In genomic region chr1:21921100-21921875, GRCh38 we compare ENCODE assay signal across 13 cellular contexts. TPM values are rescaled to one million over a fixed set of nuclear protein-coding genes. Genes with fewer than 3 reads are reported as not detected.
DNase-seq lines count a peak whose midpoint lies in the region; ATAC-seq, FAIRE-seq and TF ChIP-seq lines count a peak whose summit lies in the region.
"Had no signal": no experiment of that assay in that cellular context is flagged by ENCODE, and none has a peak within 500 bp of the region (broad histone marks: within the 10 kb centered on the region; RNA-seq: fewer than 3 reads in every experiment).

No MANE protein-coding gene starts in this region.

- no peaks in the 10 kb centered on the region; a peak in 1 of 5 replicates for H3K36me3 ChIP-seq in HepG2 (replicated peaks in 1 of 2; ENCODE audit: control insufficient read depth in 1 of 2, insufficient read depth in 2 of 2, low read length in 2 of 2)
- no peaks in the 10 kb centered on the region for H3K36me3 ChIP-seq in right lobe of liver
- H3K36me3 ChIP-seq in heart left ventricle: peaks cover 0 to 40% (median 1%) of the 10 kb centered on the region in 9 donors

- no peaks in the 10 kb centered on the region for H3K9me3 Mint-ChIP-seq in progenitor cell of endocrine pancreas (ENCODE audit: low read depth)

- peak overlapping the region; percentile 92 for H3K27ac Mint-ChIP-seq in progenitor cell of endocrine pancreas

- H3K36me3 Mint-ChIP-seq in progenitor cell of endocrine pancreas (ENCODE audit: insufficient read depth): peaks cover 11% of the 10 kb centered on the region

- H3K4me3 ChIP-seq in HepG2 (replicated peaks in 1 of 3; ENCODE audit: insufficient read depth in 1 of 3, low read depth in 2 of 3, low read length in 3 of 3) (peak overlapping the region; percentile 25 to 64 (median 37); a peak in 5 of 6 replicates), right lobe of liver (no peak overlapping the region), heart left ventricle (no peak overlapping the region), lower leg skin (ENCODE audit: low read depth, poor library complexity, severe bottlenecking) (no peak overlapping the region)

- H3K9me3 ChIP-seq in HepG2 (ENCODE audit: low read length): no peaks in the 10 kb centered on the region
- H3K9me3 ChIP-seq in right lobe of liver: no peaks in the 10 kb centered on the region
- H3K9me3 ChIP-seq in heart left ventricle: no peaks in the 10 kb centered on the region

- TF ChIP-seq CTCF in HepG2 (CRISPR knock-in tag; IDR thresholded peaks at IDR 0.05): no peak
- TF ChIP-seq CTCF in right lobe of liver (IDR thresholded peaks at IDR 0.05): no peak
- TF ChIP-seq CTCF in heart left ventricle (IDR thresholded peaks at IDR 0.05): no peak
- no peak for TF ChIP-seq CTCF in progenitor cell of endocrine pancreas (IDR thresholded peaks at IDR 0.05; ENCODE audit: unreplicated experiment)
- TF ChIP-seq CTCF in lower leg skin (IDR thresholded peaks at IDR 0.05): no peak

- H3K9ac ChIP-seq in HepG2 (ENCODE audit: insufficient read depth, low read depth, low read length): peak overlapping the region; percentile 35

- CTCF ChIA-PET in HepG2 (lab: Yijun Ruan, JAX; ENCODE audit: low intra/inter-chr PET ratio, low total read pairs): no interaction called here

- H3K79me2 ChIP-seq in HepG2 (ENCODE audit: insufficient read depth, low read length): peaks cover 8% of the 10 kb centered on the region

- H3K4me3 Mint-ChIP-seq in progenitor cell of endocrine pancreas (ENCODE audit: low read depth): peak overlapping the region; percentile 53

- TF ChIP-seq POLR2A in HepG2 (IDR thresholded peaks at IDR 0.05; ENCODE audit: insufficient read depth in 1 of 2, low read depth in 2 of 2, low read length in 2 of 2): peak; percentile 25 to 71; a peak in 3 of 4 replicates
- TF ChIP-seq POLR2A in right lobe of liver (IDR thresholded peaks at IDR 0.05): no peak
- TF ChIP-seq POLR2A in heart left ventricle (IDR thresholded peaks at IDR 0.05): no peak
- no peak for TF ChIP-seq POLR2A in lower leg skin (IDR thresholded peaks at IDR 0.05)

- H3K4me2 ChIP-seq in HepG2 (ENCODE audit: low read depth, low read length): peak overlapping the region; percentile 85

- 2% methylated on average over 4 of the region's 11 CpGs for whole genome bisulfite sequencing in HepG2 (ENCODE audit: low lambda C conversion rate)
- WGBS in right lobe of liver (ENCODE audit: insufficient coverage, low coverage, low lambda C conversion rate, missing lambda C conversion rate): 65% methylated on average over 2 of the region's 11 CpGs
- 31 to 72% (median 62%) methylated on average over 6 to 11 of the region's 11 CpGs for WGBS in heart left ventricle, 4 donors
- 89 to 90% methylated on average over 8 to 11 of the region's 11 CpGs for WGBS in lower leg skin, 2 donors

- peaks cover 64% of the 10 kb centered on the region for H3K4me1 Mint-ChIP-seq in progenitor cell of endocrine pancreas (ENCODE audit: low read depth)

- in situ Hi-C loops in HepG2 (cut with HindIII; ENCODE audit: extremely low pct_ligation_motif_present, low pct_unique_long_range_greater_than_20kb): no loop called here

- H3K27ac ChIP-seq in HepG2 (ENCODE audit: extremely low read length, insufficient read depth, low read length): peak overlapping the region; percentile 75
- H3K27ac ChIP-seq in right lobe of liver: no peak overlapping the region
- H3K27ac ChIP-seq in heart left ventricle: peak overlapping the region; percentile 72 to 98 (median 91)
- no peak overlapping the region for H3K27ac ChIP-seq in substantia nigra (ENCODE audit: low read depth, low read length, poor library complexity, severe bottlenecking)

- DNase-seq in HepG2 (ENCODE audit: low spot score) (peak; percentile 88), right lobe of liver (no peak), heart left ventricle (peak in 2 of 5 donors; percentile 11 to 51), progenitor cell of endocrine pancreas (ENCODE audit: low spot score, unreplicated experiment) (no peak), lower leg skin (ENCODE audit: low spot score in 2 of 2) (no peak), substantia nigra (lab: John Stamatoyannopoulos, UW) (no peak), nucleus accumbens (lab: John Stamatoyannopoulos, UW) (no peak)
- DNase-seq in activated CD8-positive, alpha-beta memory T cell treated with anti-CD3 and anti-CD28 coated beads, Interleukin-2, amount 50 U/mL, for 48 hours: no peak
- DNase-seq: MM.1S; NK-92 treated with Interleukin-12 subunit alpha and Interleukin-12 subunit beta, amount 100 ng/mL, for 24 hours; T-helper 9 cell had no signal

- TF ChIP-seq RAD21 in HepG2 (CRISPR knock-in tag; IDR thresholded peaks at IDR 0.05): 0 out of 2 replicates have a peak, but pooled peaks have one; percentile 7

- H3K27me3 ChIP-seq in HepG2 (ENCODE audit: control insufficient read depth in 1 of 2, insufficient read depth in 2 of 2, low read length in 2 of 2) (no peaks in the 10 kb centered on the region), right lobe of liver (no peaks in the 10 kb centered on the region), heart left ventricle (no peaks in the 10 kb centered on the region)

- TF ChIP-seq EP300 in HepG2 (IDR thresholded peaks at IDR 0.05; ENCODE audit: low read depth in 2 of 2, low read length in 2 of 2) (peak in 1 of 2 experiments; percentile 32; a peak in 1 of 4 replicates), HepG2 (CRISPR knock-in tag; IDR thresholded peaks at IDR 0.05; ENCODE audit: borderline replicate concordance) (no peak)

- peak; percentile 96 for ATAC-seq in HepG2
- no peak for ATAC-seq in right lobe of liver
- peak in 3 of 4 donors; percentile 8 to 15 (median 12) for ATAC-seq in heart left ventricle

- no peak overlapping the region for H2AFZ ChIP-seq in HepG2 (ENCODE audit: low read length)

- intact Hi-C loops in HepG2 (cut with micrococcal nuclease; ENCODE audit: unreplicated experiment): no loop called here
- intact Hi-C loops in right lobe of liver (cut with DNase I): no loop called here
- intact Hi-C loops in heart left ventricle (cut with DNase I): no loop called here
- intact Hi-C loops in lower leg skin (cut with DNase I; ENCODE audit: low total_unique reads): no loop called here

- POLR2A ChIA-PET in HepG2 (lab: Yijun Ruan, JAX): interaction anchor here (1.5 to 6.4 kb wide), 3 partner anchors 12 to 34 kb away, joined by 4 to 105 read pairs (median 6); partner anchors contain the start of gene HSPG2

- peak; percentile 89 for FAIRE-seq in HepG2 (lab: Jason Lieb, UNC)

- no peaks in the 10 kb centered on the region for H4K20me1 ChIP-seq in HepG2 (ENCODE audit: insufficient read depth, low read length)

- H3K27me3 Mint-ChIP-seq in progenitor cell of endocrine pancreas: no peaks in the 10 kb centered on the region

- BruUV-seq in HepG2 (replicated peaks; lab: Mats Ljungman, UMichigan): no TSS peak

- H3K4me1 ChIP-seq in HepG2 (ENCODE audit: insufficient read depth, low read length): peaks cover 78% of the 10 kb centered on the region
- no peaks in the 10 kb centered on the region for H3K4me1 ChIP-seq in right lobe of liver
- peaks cover 17 to 100% (median 96%) of the 10 kb centered on the region in 12 donors for H3K4me1 ChIP-seq in heart left ventricle

RNA-seq across cellular contexts. Expression of gene HSPG2, which starts 15.8 kb away (rescaled TPM):
- total RNA-seq in HepG2 (2016; rRNA removed; fragmentation: Illumina TruSeq; extraction: Trizol) (5.6 and 9.1 TPM in 2 replicates), right lobe of liver (10 to 100 TPM; 31.3 to 90.9 (median 43.7) TPM), heart left ventricle (100 to 1,000 TPM; 202 to 608 (median 304) TPM), progenitor cell of endocrine pancreas (656 and 657 TPM in 2 replicates), lower leg skin (100 to 1,000 TPM in 2 of 4 donors, 10 to 100 TPM in 2; 67.9 to 171 (median 99.6) TPM)
- total RNA-seq in HepG2 (2016; cell fraction: cytosol; rRNA removed; fragmentation: Illumina TruSeq; extraction: Trizol; ENCODE audit: low read depth): 4.1 and 4.6 TPM in 2 replicates
- total RNA-seq in HepG2 (2016; cell fraction: insoluble cytoplasmic fraction; rRNA removed; fragmentation: Illumina TruSeq; extraction: Trizol): 4.7 and 8.9 TPM in 2 replicates
- 5.4 and 5.7 TPM in 2 replicates for total RNA-seq in HepG2 (2016; cell fraction: membrane; rRNA removed; fragmentation: Illumina TruSeq; extraction: Trizol)
- total RNA-seq in HepG2 (2016; cell fraction: nucleus; rRNA removed; fragmentation: Illumina TruSeq; extraction: Trizol): 28.3 and 31.6 TPM in 2 replicates
- polyA plus RNA-seq in HepG2 (2011; rRNA removed) (10.3 and 13.1 TPM in 2 replicates), heart left ventricle (100 to 1,000 TPM; 164 to 315 TPM)
- polyA plus RNA-seq in HepG2 (2011; cell fraction: cytosol; rRNA removed): 3.8 and 6.6 TPM in 2 replicates
- 128 and 235 TPM in 2 replicates for polyA plus RNA-seq in HepG2 (2011; cell fraction: nucleus; rRNA removed)
- 17.9 and 25.0 TPM in 2 replicates for polyA plus RNA-seq in HepG2 (2012)
- polyA plus RNA-seq in HepG2 (2016; cell fraction: cytosol; fragmentation: Illumina TruSeq; extraction: Trizol; ENCODE audit: low read depth): 1.9 TPM in 2 replicates
- polyA plus RNA-seq in HepG2 (2016; cell fraction: insoluble cytoplasmic fraction; fragmentation: Illumina TruSeq; extraction: Trizol; ENCODE audit: low read depth): 7.0 and 9.8 TPM in 2 replicates
- 2.8 TPM in 2 replicates for polyA plus RNA-seq in HepG2 (2016; cell fraction: membrane; fragmentation: Illumina TruSeq; extraction: Trizol; ENCODE audit: low read depth)
- 78.2 and 78.5 TPM in 2 replicates for polyA plus RNA-seq in HepG2 (2016; cell fraction: nucleus; fragmentation: Illumina TruSeq; extraction: Trizol; ENCODE audit: insufficient read depth, low read depth)
- polyA minus RNA-seq in HepG2 (2011; rRNA and poly(A)+ RNA removed; ENCODE audit: low replicate concordance): 24.8 and 26.5 TPM in 2 replicates
- 17.5 and 18.6 TPM in 2 replicates for polyA minus RNA-seq in HepG2 (2011; cell fraction: cytosol; rRNA and poly(A)+ RNA removed)
- polyA minus RNA-seq in HepG2 (2011; cell fraction: nucleus; rRNA and poly(A)+ RNA removed): 39.8 and 42.6 TPM in 2 replicates

RNA-seq across cellular contexts. Expression of gene CELA3B, which starts 55.5 kb away (rescaled TPM):
- total RNA-seq in HepG2 (2016; rRNA removed; fragmentation: Illumina TruSeq; extraction: Trizol): not detected in 2 replicates
- not detected in 2 replicates for total RNA-seq in HepG2 (2016; cell fraction: cytosol; rRNA removed; fragmentation: Illumina TruSeq; extraction: Trizol; ENCODE audit: low read depth)
- total RNA-seq in HepG2 (2016; cell fraction: insoluble cytoplasmic fraction; rRNA removed; fragmentation: Illumina TruSeq; extraction: Trizol): not detected in 2 replicates
- not detected in 2 replicates for total RNA-seq in HepG2 (2016; cell fraction: membrane; rRNA removed; fragmentation: Illumina TruSeq; extraction: Trizol)
- not detected in 2 replicates for total RNA-seq in HepG2 (2016; cell fraction: nucleus; rRNA removed; fragmentation: Illumina TruSeq; extraction: Trizol)
- polyA plus RNA-seq in HepG2 (2011; rRNA removed): 0.34 TPM in 1 of 2 replicates, not detected in the other
- polyA plus RNA-seq in HepG2 (2011; cell fraction: cytosol; rRNA removed): 0.06 TPM in 1 of 2 replicates, not detected in the other
- polyA plus RNA-seq in HepG2 (2011; cell fraction: nucleus; rRNA removed): 0.21 TPM in 1 of 2 replicates, not detected in the other
- 0.24 TPM in 1 of 2 replicates, not detected in the other for polyA plus RNA-seq in HepG2 (2012)
- not detected in 2 replicates for polyA plus RNA-seq in HepG2 (2016; cell fraction: cytosol; fragmentation: Illumina TruSeq; extraction: Trizol; ENCODE audit: low read depth)
- not detected in 2 replicates for polyA plus RNA-seq in HepG2 (2016; cell fraction: insoluble cytoplasmic fraction; fragmentation: Illumina TruSeq; extraction: Trizol; ENCODE audit: low read depth)
- not detected in 2 replicates for polyA plus RNA-seq in HepG2 (2016; cell fraction: membrane; fragmentation: Illumina TruSeq; extraction: Trizol; ENCODE audit: low read depth)
- not detected in 2 replicates for polyA plus RNA-seq in HepG2 (2016; cell fraction: nucleus; fragmentation: Illumina TruSeq; extraction: Trizol; ENCODE audit: insufficient read depth, low read depth)
- polyA minus RNA-seq in HepG2 (2011; rRNA and poly(A)+ RNA removed; ENCODE audit: low replicate concordance): 0.20 TPM in 1 of 2 replicates, not detected in the other
- polyA minus RNA-seq in HepG2 (2011; cell fraction: cytosol; rRNA and poly(A)+ RNA removed): not detected in 2 replicates
- polyA minus RNA-seq in HepG2 (2011; cell fraction: nucleus; rRNA and poly(A)+ RNA removed): 0.52 and 1.2 TPM in 2 replicates
- not detected for total RNA-seq in right lobe of liver
- 1 to 10 TPM in 5 of 9 donors, not detected in 4; 1.2 to 2.6 (median 1.8) TPM for total RNA-seq in heart left ventricle
- under 1 TPM in 1 of 2 donors, not detected in 1; 0.24 TPM for polyA plus RNA-seq in heart left ventricle
- 0.58 TPM in 1 of 2 replicates, not detected in the other for total RNA-seq in progenitor cell of endocrine pancreas
- total RNA-seq in lower leg skin: not detected
- total RNA-seq: A673, mononuclear cell had no signal

Comparison
In these comparisons a context has a peak if more than half of its experiments do, and no peak if none do; other contexts are left out.
1. ATAC-seq: peak in HepG2 (single experiment) and heart left ventricle (3 of 4); none in right lobe of liver (0 of 4).
2. H3K27ac ChIP-seq: peak in HepG2 (single experiment) and heart left ventricle (12 of 12); none in right lobe of liver (0 of 3) and substantia nigra (single experiment).
3. H3K4me3 ChIP-seq: peak in HepG2 (3 of 3); none in right lobe of liver (0 of 3), heart left ventricle (0 of 12) and lower leg skin (single experiment).
4. POLR2A ChIP-seq: peak in HepG2 (2 of 2); none in right lobe of liver (single experiment), heart left ventricle (0 of 2) and lower leg skin (0 of 2).